Comparison of ENCODE assay signal across 15 cellular contexts in the genomic region with DNA sequence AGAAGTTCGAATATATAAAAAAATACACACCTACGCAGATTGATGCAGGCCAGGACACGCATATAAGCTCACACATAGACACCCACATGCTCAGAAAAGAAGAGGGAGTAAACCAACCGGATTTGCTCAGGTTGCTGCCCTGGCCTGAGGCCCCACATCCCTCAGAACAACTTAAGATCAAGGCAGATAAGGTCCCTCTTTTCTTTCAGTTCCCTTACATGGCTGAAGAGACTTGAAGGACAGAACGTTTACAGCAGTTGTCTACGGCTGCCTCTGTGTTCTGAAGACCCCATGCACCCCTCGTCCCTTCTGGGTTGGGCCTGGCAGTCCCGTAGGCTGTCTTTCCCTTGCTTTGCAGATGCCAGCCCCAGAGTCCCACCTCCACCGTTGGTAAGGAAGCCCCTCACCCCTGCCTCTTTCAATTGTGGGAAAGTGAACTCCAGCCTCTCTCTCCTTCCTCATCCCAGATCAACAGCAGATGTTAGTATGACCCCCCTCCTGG. TPM values are rescaled to one million over a fixed set of nuclear protein-coding genes. Genes with fewer than 3 reads are reported as not detected.
A peak's percentile ranks its signal among the peaks of the same experiment; 100 is the strongest.
DNase-seq lines count a peak whose midpoint lies in the region; ATAC-seq and TF ChIP-seq lines count a peak whose summit lies in the region.
"Had no signal": no experiment of that assay in that cellular context is flagged by ENCODE, and none has a peak within 500 bp of the region (broad histone marks: within the 10 kb centered on the region; RNA-seq: fewer than 3 reads in every experiment).

No MANE protein-coding gene starts in this region.

- no peak overlapping the region for H4K91ac ChIP-seq in mesenchymal stem cell (ENCODE audit: low read length)

- H3K36me3 ChIP-seq in mesenchymal stem cell (ENCODE audit: control insufficient read depth in 1 of 2, insufficient read depth in 2 of 2, low read depth in 1 of 2, low read length in 2 of 2) (no peaks in the 10 kb centered on the region), vagina (no peaks in the 10 kb centered on the region), PC-3 (ENCODE audit: low read depth, low read length) (no peaks in the 10 kb centered on the region)

- 69% methylated on average over 9 of the region's 9 CpGs for WGBS in mesenchymal stem cell

- peak overlapping the region; percentile 31 for H3K4me3 Mint-ChIP-seq in T-helper 17 cell
- H3K4me3 Mint-ChIP-seq: activated CD8-positive, alpha-beta T cell treated with anti-CD3 and anti-CD28 coated beads for 36 hours; T-helper 1 cell treated with Interleukin-12 subunit alpha and Interleukin-12 subunit beta and Interleukin-4 antibody, amounts not matched to agents 30 μg/mL and 1 μg/mL, for 36 hours had no signal

- H3K4ac ChIP-seq in mesenchymal stem cell (ENCODE audit: low read depth in 1 of 2, low read length in 2 of 2), result peak overlapping the region; percentile 3 to 27

- peak overlapping the region; percentile 0 for H2BK120ac ChIP-seq in mesenchymal stem cell (ENCODE audit: low read depth, low read length)

- H2AK5ac ChIP-seq in mesenchymal stem cell (ENCODE audit: low read length, severe bottlenecking), result no peak overlapping the region

- no peaks in the 10 kb centered on the region for H3K9me2 ChIP-seq in PC-3 (replicated peaks; ENCODE audit: low read length)

- H3K9me3 ChIP-seq in T-helper 17 cell (ENCODE audit: control insufficient read depth, low read length, poor library complexity, severe bottlenecking) (no peaks in the 10 kb centered on the region), mesenchymal stem cell (ENCODE audit: control insufficient read depth, low read length) (no peaks in the 10 kb centered on the region), vagina (no peaks in the 10 kb centered on the region), PC-3 (ENCODE audit: low read length) (no peaks in the 10 kb centered on the region)

- ATAC-seq in T-helper 17 cell (no peak), HG03175 (IDR thresholded peaks at IDR 0.05; ENCODE audit: unreplicated experiment) (no peak), PC-3 (no peak)
- ATAC-seq: activated CD8-positive, alpha-beta T cell treated with anti-CD3 and anti-CD28 coated beads for 36 hours; activated naive CD4-positive, alpha-beta T cell treated with anti-CD3 and anti-CD28 coated beads, Interleukin-2, amount 50 U/mL, for 72 hours had no signal

- H3K18ac ChIP-seq in mesenchymal stem cell (ENCODE audit: low read depth in 1 of 2, low read length in 2 of 2), result peak overlapping the region; percentile 3 to 16

- peak overlapping the region; percentile 7 to 79 for H2BK12ac ChIP-seq in mesenchymal stem cell (ENCODE audit: low read length in 2 of 2)

- H3K9ac ChIP-seq in mesenchymal stem cell (ENCODE audit: low read length), result no peak overlapping the region
- no peak overlapping the region for H3K9ac ChIP-seq in PC-3 (ENCODE audit: low read length)

- H3K27me3 ChIP-seq in mesenchymal stem cell (ENCODE audit: control insufficient read depth in 1 of 2, insufficient read depth in 1 of 2, low read length in 2 of 2), result peaks cover 10 to 38% of the 10 kb centered on the region in 2 experiments
- no peaks in the 10 kb centered on the region for H3K27me3 ChIP-seq in vagina
- no peaks in the 10 kb centered on the region; the same call in 1 of the 2 replicates for H3K27me3 ChIP-seq in PC-3 (ENCODE audit: low read length)

- peaks cover 3% of the 10 kb centered on the region for H3K4me1 ChIP-seq in mesenchymal stem cell (ENCODE audit: control insufficient read depth, insufficient read depth, low read depth, low read length)
- peaks cover 20% of the 10 kb centered on the region for H3K4me1 ChIP-seq in vagina
- peaks cover 6% of the 10 kb centered on the region for H3K4me1 ChIP-seq in PC-3 (ENCODE audit: insufficient read depth, low read length)

- no TSS peak for BruUV-seq in PC-3 (replicated peaks; lab: Mats Ljungman, UMichigan)

- no peak overlapping the region for H2BK5ac ChIP-seq in mesenchymal stem cell (ENCODE audit: low read depth, low read length, poor library complexity, severe bottlenecking)

- no peaks in the 10 kb centered on the region for H3F3A ChIP-seq in PC-3 (ENCODE audit: low read length, unreplicated experiment)

- H3K27ac ChIP-seq in mesenchymal stem cell (ENCODE audit: low read length, poor library complexity, severe bottlenecking), result no peak overlapping the region
- peak overlapping the region; percentile 45 for H3K27ac ChIP-seq in vagina
- H3K27ac ChIP-seq in PC-3 (ENCODE audit: low read length), result no peak overlapping the region
- H3K27ac ChIP-seq: 22Rv1 had no signal

- intact Hi-C loops in vagina (cut with DNase I) (no loop called here), PC-3 (cut with micrococcal nuclease) (no loop called here)

- peak overlapping the region; percentile 41 for H4K8ac ChIP-seq in mesenchymal stem cell (ENCODE audit: low read length)

- no peak overlapping the region for H2AFZ ChIP-seq in mesenchymal stem cell (ENCODE audit: low read depth, low read length)
- H2AFZ ChIP-seq in PC-3 (ENCODE audit: low read length), result no peak overlapping the region

- peak; percentile 60 for DNase-seq in SIG-M5 treated with dmso at 0.1 percent for 504 hours (lab: John Stamatoyannopoulos, UW; ENCODE audit: unreplicated experiment)
- no peak for DNase-seq in SIG-M5 (lab: John Stamatoyannopoulos, UW)
- DNase-seq in T-helper 17 cell, result no peak
- DNase-seq in mesenchymal stem cell, result no peak
- no peak for DNase-seq in vagina (ENCODE audit: extremely low spot score in 2 of 2)
- DNase-seq in HT-29 (ENCODE audit: low spot score), result no peak
- no peak for DNase-seq in PC-3
- DNase-seq: activated CD8-positive, alpha-beta T cell treated with anti-CD3 and anti-CD28 coated beads for 36 hours; foreskin melanocyte; NCI-H1417; NCI-H82 had no signal

- H3K79me1 ChIP-seq in mesenchymal stem cell (replicated peaks; ENCODE audit: low read length, poor library complexity, severe bottlenecking), result no peaks in the 10 kb centered on the region

- H4K20me1 ChIP-seq in PC-3 (ENCODE audit: low read length), result no peaks in the 10 kb centered on the region

- no peak overlapping the region for H3K4me2 ChIP-seq in mesenchymal stem cell (ENCODE audit: low read length, poor library complexity, severe bottlenecking)
- no peak overlapping the region for H3K4me2 ChIP-seq in PC-3 (ENCODE audit: low read length)

- TF ChIP-seq CTCF in vagina (IDR thresholded peaks at IDR 0.05), result no peak
- no peak for TF ChIP-seq CTCF in PC-3 (conservative IDR thresholded peaks at IDR 0.05; ENCODE audit: low read depth, low read length)

- POLR2A ChIA-PET in PC-3 (lab: Charles Lee; ENCODE audit: unreplicated experiment), result no interaction called here

- TF ChIP-seq POLR2A in vagina (IDR thresholded peaks at IDR 0.05), result no peak

- peaks cover 2% of the 10 kb centered on the region for H3K36me3 Mint-ChIP-seq in T-helper 17 cell (ENCODE audit: low read depth)

- H3K79me2 ChIP-seq in PC-3 (ENCODE audit: low read length), result peaks cover 6% of the 10 kb centered on the region

- H3K4me3 ChIP-seq in mesenchymal stem cell (ENCODE audit: insufficient read depth in 1 of 2, low read depth in 1 of 2, low read length in 2 of 2), result no peak overlapping the region
- no peak overlapping the region for H3K4me3 ChIP-seq in vagina
- no peak overlapping the region for H3K4me3 ChIP-seq in PC-3 (ENCODE audit: low read length)

- H3K27ac Mint-ChIP-seq in T-helper 17 cell, result no peak overlapping the region
- H3K27ac Mint-ChIP-seq: activated CD8-positive, alpha-beta T cell treated with anti-CD3 and anti-CD28 coated beads for 36 hours; T-helper 1 cell treated with Interleukin-12 subunit alpha and Interleukin-12 subunit beta and Interleukin-4 antibody, amounts not matched to agents 30 μg/mL and 1 μg/mL, for 36 hours had no signal

- H2BK15ac ChIP-seq in mesenchymal stem cell (ENCODE audit: low read depth, poor library complexity, severe bottlenecking), result no peak overlapping the region

- H3K23ac ChIP-seq in mesenchymal stem cell (ENCODE audit: low read length in 2 of 2), result no peak overlapping the region

- no peak overlapping the region for H3K14ac ChIP-seq in mesenchymal stem cell (ENCODE audit: low read length in 2 of 2)

- peaks cover 22% of the 10 kb centered on the region for H3K4me1 Mint-ChIP-seq in T-helper 17 cell

- H3K27me3 Mint-ChIP-seq in T-helper 17 cell, result peaks cover 25% of the 10 kb centered on the region
- H3K27me3 Mint-ChIP-seq: activated CD8-positive, alpha-beta T cell treated with anti-CD3 and anti-CD28 coated beads for 36 hours had no signal

- CTCF ChIA-PET in PC-3 (lab: Charles Lee), result no interaction called here

RNA-seq across cellular contexts. Expression of gene NAGK, which starts 4.3 kb away (rescaled TPM):
- 100 to 1,000 TPM in 1 of 2 donors, 10 to 100 TPM in 1; 75.0 to 102 TPM for total RNA-seq in T-helper 17 cell
- polyA plus RNA-seq in mesenchymal stem cell (2013, experiment 1 of 2), result 154 TPM
- 167 TPM for polyA plus RNA-seq in mesenchymal stem cell (2013, experiment 2 of 2)
- 110 TPM for total RNA-seq in vagina
- total RNA-seq in HT-29 (2014; rRNA removed; shearing (Covaris generic)), result 17.8 and 29.7 TPM in 2 replicates
- 55.5 and 70.5 TPM in 2 replicates for total RNA-seq in PC-3 (2014; rRNA removed)
